ENCODE assay signal across 17 cellular contexts in genomic region chr10:1654247-1654646, GRCh38.
DNase-seq lines count a peak whose midpoint lies in the region; ATAC-seq and TF ChIP-seq lines count a peak whose summit lies in the region.
"Had no signal": no experiment of that assay in that cellular context is flagged by ENCODE, and none has a peak within 500 bp of the region (broad histone marks: within the 10 kb centered on the region; RNA-seq: fewer than 3 reads in every experiment).

No MANE protein-coding gene starts in this region.

- H3K36me3 Mint-ChIP-seq in endodermal cell (ENCODE audit: low read depth): no peaks in the 10 kb centered on the region
- H3K36me3 Mint-ChIP-seq: CD4-positive, CD25-positive, alpha-beta regulatory T cell; CD8-positive, alpha-beta memory T cell had no signal

- 69 to 75% methylated on average over 4 to 6 of the region's 6 CpGs for WGBS in endodermal cell (ENCODE audit: insufficient coverage in 1 of 2, insufficient read length in 1 of 2), 2 experiments

- intact Hi-C loops in posterior vena cava (cut with DNase I): no loop called here

- no peak overlapping the region for H3K4me3 Mint-ChIP-seq in stimulated activated naive CD8-positive, alpha-beta T cell treated with anti-CD3 and anti-CD28 coated beads, Interleukin-15, amount 100 ng/mL, for 72 hours
- no peak overlapping the region for H3K4me3 Mint-ChIP-seq in endodermal cell
- H3K4me3 Mint-ChIP-seq: CD4-positive, CD25-positive, alpha-beta regulatory T cell; CD8-positive, alpha-beta memory T cell; GM23338; HFFc6 had no signal

- H3K9me3 ChIP-seq in endodermal cell (ENCODE audit: control insufficient read depth, low read length): no peaks in the 10 kb centered on the region
- H3K9me3 ChIP-seq: Caco-2 had no signal

- no peak for TF ChIP-seq CTCF in endodermal cell (conservative IDR thresholded peaks at IDR 0.05)

- no peak overlapping the region for H3K4me3 ChIP-seq in endodermal cell (ENCODE audit: low read length)
- H3K4me3 ChIP-seq: GM23338 had no signal

- no peaks in the 10 kb centered on the region for H3K36me3 ChIP-seq in endodermal cell (ENCODE audit: control insufficient read depth, insufficient read depth, low read length)

- no peaks in the 10 kb centered on the region for H3K4me1 Mint-ChIP-seq in stimulated activated naive CD8-positive, alpha-beta T cell treated with anti-CD3 and anti-CD28 coated beads, Interleukin-15, amount 100 ng/mL, for 72 hours
- no peaks in the 10 kb centered on the region for H3K4me1 Mint-ChIP-seq in endodermal cell
- H3K4me1 Mint-ChIP-seq: CD4-positive, CD25-positive, alpha-beta regulatory T cell; CD8-positive, alpha-beta memory T cell had no signal

- H3K27ac Mint-ChIP-seq in stimulated activated naive CD8-positive, alpha-beta T cell treated with anti-CD3 and anti-CD28 coated beads, Interleukin-15, amount 100 ng/mL, for 72 hours: no peak overlapping the region
- no peak overlapping the region for H3K27ac Mint-ChIP-seq in endodermal cell
- H3K27ac Mint-ChIP-seq: CD4-positive, CD25-positive, alpha-beta regulatory T cell; GM23338; HFFc6 had no signal

- no peaks in the 10 kb centered on the region for H3K27me3 ChIP-seq in endodermal cell (ENCODE audit: control insufficient read depth, insufficient read depth, low read length, poor library complexity, severe bottlenecking)

- H3K27me3 Mint-ChIP-seq in stimulated activated naive CD8-positive, alpha-beta T cell treated with anti-CD3 and anti-CD28 coated beads, Interleukin-15, amount 100 ng/mL, for 72 hours: peaks cover 14% of the 10 kb centered on the region
- peaks cover 2% of the 10 kb centered on the region for H3K27me3 Mint-ChIP-seq in endodermal cell (ENCODE audit: insufficient read depth)
- H3K27me3 Mint-ChIP-seq: CD4-positive, CD25-positive, alpha-beta regulatory T cell had no signal

- ATAC-seq in stimulated activated naive CD8-positive, alpha-beta T cell treated with anti-CD3 and anti-CD28 coated beads, Interleukin-15, amount 100 ng/mL, for 72 hours: peak; percentile 29
- ATAC-seq in stimulated activated naive CD8-positive, alpha-beta T cell treated with anti-CD3 and anti-CD28 coated beads, Interleukin-15, Interleukin-2, amounts not matched to agents 100 U/mL and 50 U/mL, for 24 hours: no peak
- ATAC-seq in GM18519 (IDR thresholded peaks at IDR 0.05; ENCODE audit: low FRiP score, unreplicated experiment): no peak

- H3K9me3 Mint-ChIP-seq in stimulated activated naive CD8-positive, alpha-beta T cell treated with anti-CD3 and anti-CD28 coated beads, Interleukin-15, amount 100 ng/mL, for 72 hours: no peaks in the 10 kb centered on the region
- H3K9me3 Mint-ChIP-seq in endodermal cell: no peaks in the 10 kb centered on the region
- H3K9me3 Mint-ChIP-seq: CD4-positive, CD25-positive, alpha-beta regulatory T cell; CD8-positive, alpha-beta memory T cell; GM23338 had no signal

- no peak for DNase-seq in stimulated activated naive CD8-positive, alpha-beta T cell treated with anti-CD3 and anti-CD28 coated beads, Interleukin-15, amount 100 ng/mL, for 72 hours
- no peak for DNase-seq in stimulated activated naive CD8-positive, alpha-beta T cell treated with anti-CD3 and anti-CD28 coated beads, Interleukin-15, Interleukin-2, amounts not matched to agents 100 U/mL and 50 U/mL, for 24 hours
- DNase-seq in endodermal cell: peak; percentile 22
- peak; percentile 66 for DNase-seq in posterior vena cava (ENCODE audit: low spot score)
- DNase-seq in NCI-H187 (lab: John Stamatoyannopoulos, UW): no peak
- no peak for DNase-seq in cortex of kidney (lab: John Stamatoyannopoulos, UW)
- DNase-seq: 8988T; C1 segment of cervical spinal cord; Caco-2; CD4-positive, CD25-positive, alpha-beta regulatory T cell; CD8-positive, alpha-beta memory T cell; GDM1; HCEC 1CT; HFFc6 had no signal

- no peak overlapping the region for H3K27ac ChIP-seq in endodermal cell (ENCODE audit: low read depth, low read length)
- H3K27ac ChIP-seq: HL-60 had no signal

- H3K4me1 ChIP-seq in endodermal cell (ENCODE audit: control insufficient read depth, insufficient read depth, low read length): no peaks in the 10 kb centered on the region

- H3K9ac ChIP-seq in endodermal cell (ENCODE audit: extremely low read depth, low read length, poor library complexity, severe bottlenecking): no peak overlapping the region

Comparison
In these comparisons a context has a peak if more than half of its experiments do, and no peak if none do; other contexts are left out.
1. DNase-seq: peak in endodermal cell (single experiment) and posterior vena cava (single experiment); none in stimulated activated naive CD8-positive, alpha-beta T cell treated with anti-CD3 and anti-CD28 coated beads, Interleukin-15, amount 100 ng/mL, for 72 hours (0 of 2), stimulated activated naive CD8-positive, alpha-beta T cell treated with anti-CD3 and anti-CD28 coated beads, Interleukin-15, Interleukin-2, amounts not matched to agents 100 U/mL and 50 U/mL, for 24 hours (single experiment), NCI-H187 (0 of 2) and cortex of kidney (single experiment).